ENCODE assay signal across 25 cellular contexts in the genomic region with DNA sequence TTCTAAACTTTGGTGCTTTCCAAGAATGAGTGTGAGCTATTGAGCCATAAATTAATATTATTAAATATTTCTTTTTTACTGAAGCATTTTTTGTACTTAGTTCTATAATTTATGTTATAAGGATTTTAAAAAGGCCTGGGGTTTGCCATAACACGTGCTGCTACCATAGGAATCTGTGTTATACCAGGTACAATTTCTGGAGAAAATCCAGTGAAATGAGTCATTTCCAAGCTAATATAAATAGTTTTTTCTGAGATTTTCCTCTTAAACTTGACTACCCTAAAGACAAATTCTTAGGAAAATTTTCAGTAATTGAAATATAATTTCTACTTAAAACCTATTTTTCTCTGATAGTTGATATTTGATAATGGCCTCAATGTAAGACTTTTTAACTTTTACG.
"Had no signal": no experiment of that assay in that cellular context is flagged by ENCODE, and none has a peak within 500 bp of the region (broad histone marks: within the 10 kb centered on the region; RNA-seq: fewer than 3 reads in every experiment).

No MANE protein-coding gene starts in this region.

- H3K4me3 Mint-ChIP-seq: activated B cell treated with CpG ODN at 0.5 μM for 24 hours; activated CD4-positive, alpha-beta T cell treated with anti-CD3 and anti-CD28 coated beads, Interleukin-2, amount 10 ng/mL, durations not matched to agents 24 days and 14 days; activated naive CD4-positive, alpha-beta T cell treated with anti-CD3 and anti-CD28 coated beads for 36 hours; activated naive CD8-positive, alpha-beta T cell; activated T-helper 17 cell treated with anti-CD3 and anti-CD28 coated beads, Interleukin-2, amount 50 U/mL, for 72 hours; T-cell had no signal

- H3K4me3 ChIP-seq: SK-N-MC had no signal

- H3K4me1 Mint-ChIP-seq: activated B cell treated with CpG ODN at 0.5 μM for 24 hours; activated CD4-positive, alpha-beta T cell treated with anti-CD3 and anti-CD28 coated beads, Interleukin-2, amount 10 ng/mL, durations not matched to agents 24 days and 14 days; activated T-helper 17 cell treated with anti-CD3 and anti-CD28 coated beads, Interleukin-2, amount 50 U/mL, for 72 hours; T-cell had no signal

- H3K36me3 Mint-ChIP-seq: activated naive CD8-positive, alpha-beta T cell; T-cell had no signal

- ATAC-seq: activated T-helper 17 cell treated with anti-CD3 and anti-CD28 coated beads, Interleukin-2, amount 50 U/mL, for 72 hours; Right ventricle myocardium inferior; T-cell had no signal

- DNase-seq: activated B cell treated with CpG ODN at 0.5 μM for 24 hours; activated CD4-positive, alpha-beta T cell treated with anti-CD3 and anti-CD28 coated beads for 1 hour; activated CD4-positive, alpha-beta T cell treated with anti-CD3 and anti-CD28 coated beads, Interleukin-2, amount 10 ng/mL, durations not matched to agents 24 days and 14 days; activated CD4-positive, alpha-beta T cell treated with anti-CD3 and anti-CD28 coated beads, Interleukin-2, amount 50 U/mL, for 48 hours; activated CD8-positive, alpha-beta memory T cell treated with anti-CD3 and anti-CD28 coated beads for 24 hours; activated gamma-delta T cell; activated naive CD4-positive, alpha-beta T cell treated with anti-CD3 and anti-CD28 coated beads for 36 hours; activated T-cell treated with anti-CD3 and anti-CD28 coated beads for 4 hours; activated T-cell treated with anti-CD3 and anti-CD28 coated beads, Interleukin-2, amount 50 U/mL, for 48 hours; central memory CD4-positive, alpha-beta T cell; KBM-7; MM.1S; NCI-H1105; NCI-H1436; NCI-H1694 treated with DMSO at 0.1 percent for 48 hours; NCI-H2081; NCI-H510A treated with DMSO at 0.1 percent for 48 hours; NCI-H69; T-cell; T-helper 2 cell; T1000 had no signal

- H3K27me3 Mint-ChIP-seq: activated B cell treated with CpG ODN at 0.5 μM for 24 hours; activated CD4-positive, alpha-beta T cell treated with anti-CD3 and anti-CD28 coated beads, Interleukin-2, amount 10 ng/mL, durations not matched to agents 24 days and 14 days; activated naive CD8-positive, alpha-beta T cell; activated T-helper 17 cell treated with anti-CD3 and anti-CD28 coated beads, Interleukin-2, amount 50 U/mL, for 72 hours; T-cell had no signal

- H3K27ac ChIP-seq: SK-N-MC had no signal

- H3K27ac Mint-ChIP-seq: activated B cell treated with CpG ODN at 0.5 μM for 24 hours; activated CD4-positive, alpha-beta T cell treated with anti-CD3 and anti-CD28 coated beads, Interleukin-2, amount 10 ng/mL, durations not matched to agents 24 days and 14 days; activated naive CD4-positive, alpha-beta T cell treated with anti-CD3 and anti-CD28 coated beads for 36 hours; activated naive CD8-positive, alpha-beta T cell; activated T-helper 17 cell treated with anti-CD3 and anti-CD28 coated beads, Interleukin-2, amount 50 U/mL, for 72 hours; T-cell had no signal

- H3K9me3 Mint-ChIP-seq: activated B cell treated with CpG ODN at 0.5 μM for 24 hours; activated CD4-positive, alpha-beta T cell treated with anti-CD3 and anti-CD28 coated beads, Interleukin-2, amount 10 ng/mL, durations not matched to agents 24 days and 14 days; activated naive CD4-positive, alpha-beta T cell treated with anti-CD3 and anti-CD28 coated beads for 36 hours had no signal
